ENCODE assay signal across 32 cellular contexts in genomic region chr11:34329876-34330275, GRCh38.
"Had no signal": no experiment of that assay in that cellular context is flagged by ENCODE, and none has a peak within 500 bp of the region (broad histone marks: within the 10 kb centered on the region; RNA-seq: fewer than 3 reads in every experiment).

No MANE protein-coding gene starts in this region.

- DNase-seq: activated CD4-positive, alpha-beta memory T cell treated with anti-CD3 and anti-CD28 coated beads, Interleukin-2, amount 10 ng/mL, durations not matched to agents 7 days and 5 days; activated CD4-positive, alpha-beta T cell treated with anti-CD3 and anti-CD28 coated beads for 1 hour; activated CD4-positive, alpha-beta T cell treated with anti-CD3 and anti-CD28 coated beads for 4 hours; activated CD4-positive, alpha-beta T cell treated with anti-CD3 and anti-CD28 coated beads, Interleukin-2, amount 10 ng/mL, durations not matched to agents 7 days and 5 days; activated CD4-positive, alpha-beta T cell treated with anti-CD3 and anti-CD28 coated beads, Interleukin-2, amount 50 U/mL, for 4 hours; activated CD4-positive, CD25-positive, alpha-beta regulatory T cell; activated CD8-positive, alpha-beta memory T cell treated with anti-CD3 and anti-CD28 coated beads, Interleukin-2, amount 50 U/mL, for 48 hours; activated effector memory CD4-positive, alpha-beta T cell treated with anti-CD3 and anti-CD28 coated beads, Interleukin-2, amount 50 U/mL, for 16 hours; activated naive CD4-positive, alpha-beta T cell treated with anti-CD3 and anti-CD28 coated beads for 36 hours; activated naive CD8-positive, alpha-beta T cell treated with anti-CD3 and anti-CD28 coated beads for 36 hours; activated naive CD8-positive, alpha-beta T cell treated with anti-CD3 and anti-CD28 coated beads, Interleukin-2, amount 50 U/mL, for 24 hours; activated T-cell treated with anti-CD3 and anti-CD28 coated beads for 4 hours; activated T-cell treated with anti-CD3 and anti-CD28 coated beads, Interleukin-2, amount 50 U/mL, for 24 hours; adrenal gland; amygdala; brain microvascular endothelial cell; cortex of kidney; dermis blood vessel endothelial cell; effector CD4-positive, alpha-beta T cell; effector memory CD8-positive, alpha-beta T cell; erythroblast; foreskin keratinocyte; T-helper 1 cell; T-helper 17 cell; T1000 had no signal

- ATAC-seq: activated naive CD8-positive, alpha-beta T cell treated with anti-CD3 and anti-CD28 coated beads, Interleukin-2, amount 50 U/mL, for 24 hours; effector memory CD8-positive, alpha-beta T cell; foreskin keratinocyte; gastroesophageal sphincter; T-helper 17 cell had no signal

- H3K9me3 ChIP-seq: adrenal gland, esophagus muscularis mucosa, gastroesophageal sphincter had no signal

- H3K9me3 Mint-ChIP-seq: activated CD4-positive, alpha-beta memory T cell treated with anti-CD3 and anti-CD28 coated beads, Interleukin-2, amount 10 ng/mL, durations not matched to agents 7 days and 5 days; activated CD4-positive, alpha-beta T cell treated with anti-CD3 and anti-CD28 coated beads, Interleukin-2, amount 10 ng/mL, durations not matched to agents 7 days and 5 days; activated naive CD4-positive, alpha-beta T cell treated with anti-CD3 and anti-CD28 coated beads for 36 hours; activated naive CD4-positive, alpha-beta T cell treated with anti-CD3 and anti-CD28 coated beads, Interleukin-2, amount 50 U/mL, for 24 hours; activated naive CD8-positive, alpha-beta T cell treated with anti-CD3 and anti-CD28 coated beads for 36 hours; activated naive CD8-positive, alpha-beta T cell treated with anti-CD3 and anti-CD28 coated beads, Interleukin-2, amount 50 U/mL, for 24 hours; activated T-cell treated with anti-CD3 and anti-CD28 coated beads, Interleukin-2, amount 50 U/mL, for 24 hours; activated T-helper 1 cell treated with anti-CD3 and anti-CD28 coated beads, Interleukin-12 subunit alpha, Interleukin-12 subunit beta, Interleukin-2, Interleukin-4 antibody, amounts not matched to agents 30 ng/mL and 10 ng/mL and 1 ng/mL, durations not matched to agents 14 hours and 24 hours and 36 hours; activated T-helper 2 cell treated with anti-CD3 and anti-CD28 coated beads, Interferon-gamma antibody, Interleukin-2, Interleukin-4, amounts not matched to agents 10 μg/mL and 5 μg/mL and 100 μg/mL, durations not matched to agents 14 hours and 24 hours and 36 hours; central memory CD8-positive, alpha-beta T cell; effector memory CD8-positive, alpha-beta T cell; T-helper 2 cell treated with Interferon-gamma antibody and Interleukin-4, amounts not matched to agents 5 μg/mL and 100 μg/mL, for 36 hours had no signal

- H3K27ac Mint-ChIP-seq: activated CD4-positive, alpha-beta memory T cell treated with anti-CD3 and anti-CD28 coated beads, Interleukin-2, amount 10 ng/mL, durations not matched to agents 7 days and 5 days; activated CD4-positive, alpha-beta T cell treated with anti-CD3 and anti-CD28 coated beads, Interleukin-2, amount 10 ng/mL, durations not matched to agents 7 days and 5 days; activated naive CD4-positive, alpha-beta T cell treated with anti-CD3 and anti-CD28 coated beads for 36 hours; activated naive CD4-positive, alpha-beta T cell treated with anti-CD3 and anti-CD28 coated beads, Interleukin-2, amount 50 U/mL, for 24 hours; activated naive CD8-positive, alpha-beta T cell treated with anti-CD3 and anti-CD28 coated beads for 36 hours; activated naive CD8-positive, alpha-beta T cell treated with anti-CD3 and anti-CD28 coated beads, Interleukin-2, amount 50 U/mL, for 24 hours; activated T-cell treated with anti-CD3 and anti-CD28 coated beads, Interleukin-2, amount 50 U/mL, for 24 hours; activated T-helper 1 cell treated with anti-CD3 and anti-CD28 coated beads, Interleukin-12 subunit alpha, Interleukin-12 subunit beta, Interleukin-2, Interleukin-4 antibody, amounts not matched to agents 30 ng/mL and 10 ng/mL and 1 ng/mL, durations not matched to agents 14 hours and 24 hours and 36 hours; activated T-helper 2 cell treated with anti-CD3 and anti-CD28 coated beads, Interferon-gamma antibody, Interleukin-2, Interleukin-4, amounts not matched to agents 10 μg/mL and 5 μg/mL and 100 μg/mL, durations not matched to agents 14 hours and 24 hours and 36 hours; effector memory CD8-positive, alpha-beta T cell; T-helper 17 cell; T-helper 2 cell treated with Interferon-gamma antibody and Interleukin-4, amounts not matched to agents 5 μg/mL and 100 μg/mL, for 36 hours had no signal

- H3K36me3 ChIP-seq: adrenal gland, brain microvascular endothelial cell, esophagus muscularis mucosa, gastroesophageal sphincter had no signal

- H3K4me1 ChIP-seq: foreskin keratinocyte had no signal

- H3K27ac ChIP-seq: adrenal gland, brain microvascular endothelial cell, esophagus muscularis mucosa, foreskin keratinocyte, gastroesophageal sphincter had no signal

- H3K27me3 Mint-ChIP-seq: activated naive CD4-positive, alpha-beta T cell treated with anti-CD3 and anti-CD28 coated beads, Interleukin-2, amount 50 U/mL, for 24 hours had no signal

- H3K4me3 ChIP-seq: adrenal gland, esophagus muscularis mucosa, gastroesophageal sphincter had no signal

- H3K36me3 Mint-ChIP-seq: activated naive CD4-positive, alpha-beta T cell treated with anti-CD3 and anti-CD28 coated beads, Interleukin-2, amount 50 U/mL, for 24 hours; activated naive CD8-positive, alpha-beta T cell treated with anti-CD3 and anti-CD28 coated beads for 36 hours had no signal

- H3K4me3 Mint-ChIP-seq: activated CD4-positive, alpha-beta memory T cell treated with anti-CD3 and anti-CD28 coated beads, Interleukin-2, amount 10 ng/mL, durations not matched to agents 7 days and 5 days; activated CD4-positive, alpha-beta T cell treated with anti-CD3 and anti-CD28 coated beads, Interleukin-2, amount 10 ng/mL, durations not matched to agents 7 days and 5 days; activated naive CD4-positive, alpha-beta T cell treated with anti-CD3 and anti-CD28 coated beads for 36 hours; activated naive CD4-positive, alpha-beta T cell treated with anti-CD3 and anti-CD28 coated beads, Interleukin-2, amount 50 U/mL, for 24 hours; activated naive CD8-positive, alpha-beta T cell treated with anti-CD3 and anti-CD28 coated beads for 36 hours; activated naive CD8-positive, alpha-beta T cell treated with anti-CD3 and anti-CD28 coated beads, Interleukin-2, amount 50 U/mL, for 24 hours; activated T-cell treated with anti-CD3 and anti-CD28 coated beads, Interleukin-2, amount 50 U/mL, for 24 hours; activated T-helper 1 cell treated with anti-CD3 and anti-CD28 coated beads, Interleukin-12 subunit alpha, Interleukin-12 subunit beta, Interleukin-2, Interleukin-4 antibody, amounts not matched to agents 30 ng/mL and 10 ng/mL and 1 ng/mL, durations not matched to agents 14 hours and 24 hours and 36 hours; central memory CD8-positive, alpha-beta T cell; effector memory CD8-positive, alpha-beta T cell; T-helper 17 cell; T-helper 2 cell treated with Interferon-gamma antibody and Interleukin-4, amounts not matched to agents 5 μg/mL and 100 μg/mL, for 36 hours had no signal

- H3K4me1 Mint-ChIP-seq: activated CD4-positive, alpha-beta T cell treated with anti-CD3 and anti-CD28 coated beads, Interleukin-2, amount 10 ng/mL, durations not matched to agents 7 days and 5 days; activated naive CD4-positive, alpha-beta T cell treated with anti-CD3 and anti-CD28 coated beads, Interleukin-2, amount 50 U/mL, for 24 hours; activated naive CD8-positive, alpha-beta T cell treated with anti-CD3 and anti-CD28 coated beads for 36 hours; central memory CD8-positive, alpha-beta T cell had no signal

- H3K27me3 ChIP-seq: adrenal gland, brain microvascular endothelial cell, esophagus muscularis mucosa, gastroesophageal sphincter had no signal
